Comparison of ENCODE assay signal across 1 cellular context in genomic region chr1:41323243-41323642, GRCh38.
TF ChIP-seq lines count a peak whose summit lies in the region.

No MANE protein-coding gene starts in this region.

TF ChIP-seq in GM12878, 131 proteins besides CTCF, POLR2A, EP300 and RAD21:
- TF ChIP-seq NFIC (IDR thresholded peaks at IDR 0.05; ENCODE audit: low read depth, low read length), result no peak
- TF ChIP-seq ZNF592 (IDR thresholded peaks at IDR 0.05), result no peak
- no peak for TF ChIP-seq ETV6 (conservative IDR thresholded peaks at IDR 0.05 in 1 of 2, IDR thresholded peaks at IDR 0.05 in 1 of 2; ENCODE audit: borderline replicate concordance in 1 of 2, low read depth in 1 of 2)
TF ChIP-seq in GM12878: peak in this region for 0.
